8 cellular contexts compared by ENCODE assay signal in the genomic region with DNA sequence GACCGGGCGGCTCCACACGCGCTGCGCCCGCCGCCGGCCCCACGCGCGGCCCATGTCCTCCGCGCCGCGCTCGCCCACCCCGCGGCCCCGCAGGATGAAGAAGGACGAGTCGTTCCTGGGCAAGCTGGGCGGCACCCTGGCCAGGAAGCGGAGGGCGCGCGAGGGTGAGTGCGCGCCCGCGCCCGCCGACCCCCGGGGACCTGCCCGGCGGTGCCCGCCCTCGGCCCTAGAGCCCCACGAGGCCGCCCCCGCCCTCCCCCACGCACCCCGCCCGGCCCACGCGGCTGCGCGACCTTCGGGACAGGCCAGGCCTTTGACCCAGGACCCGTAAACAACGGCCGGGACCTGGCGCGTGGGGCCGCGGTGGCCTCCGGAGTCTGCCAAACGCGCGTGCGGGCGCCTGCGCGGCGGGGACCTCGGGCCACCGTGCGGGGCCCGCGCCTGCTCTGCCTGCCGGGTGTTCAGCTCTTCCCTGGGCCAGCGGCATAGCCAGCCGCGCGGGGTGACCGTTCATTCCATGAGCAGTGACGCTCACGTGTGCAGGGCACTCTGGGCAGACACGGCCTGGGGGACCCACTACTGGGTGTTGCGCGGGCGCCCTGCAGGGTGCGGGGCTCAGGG. TPM values are rescaled to one million over a fixed set of nuclear protein-coding genes. Genes with fewer than 3 reads are reported as not detected.
A peak's percentile ranks its signal among the peaks of the same experiment; 100 is the strongest.
DNase-seq lines count a peak whose midpoint lies in the region; ATAC-seq and TF ChIP-seq lines count a peak whose summit lies in the region.

Gene PARVB (plus strand): TSS at position 15 of the 621 bp plus-strand sequence. CDS start 38 bp downstream, at position 53.

- H3K36me3 Mint-ChIP-seq in activated naive CD4-positive, alpha-beta T cell treated with anti-CD3 and anti-CD28 coated beads, Interleukin-2, amount 10 ng/mL, durations not matched to agents 7 days and 5 days: no peaks in the 10 kb centered on the region

- CTCF ChIA-PET in activated naive CD4-positive, alpha-beta T cell treated with anti-CD3 and anti-CD28 coated beads, Interleukin-2, amount 10 ng/mL, durations not matched to agents 7 days and 5 days (lab: Charles Lee): interaction anchor here (1.3 kb wide), 1 partner anchor 31 kb away, joined by 3 read pairs; no protein-coding TSS in a partner anchor

- no peaks in the 10 kb centered on the region for H3K36me3 ChIP-seq in cardiac muscle cell

- no peak for TF ChIP-seq CTCF in cardiac muscle cell (IDR thresholded peaks at IDR 0.05; ENCODE audit: low read depth, low read length)

- peaks cover 36% of the 10 kb centered on the region for H3K4me1 Mint-ChIP-seq in activated naive CD4-positive, alpha-beta T cell treated with anti-CD3 and anti-CD28 coated beads, Interleukin-2, amount 10 ng/mL, durations not matched to agents 7 days and 5 days

- peak; percentile 22 for DNase-seq in ELF-1 (ENCODE audit: low read depth, low spot score)
- peak; percentile 50 for DNase-seq in activated naive CD4-positive, alpha-beta T cell treated with anti-CD3 and anti-CD28 coated beads, Interleukin-2, amount 10 ng/mL, durations not matched to agents 7 days and 5 days
- peak; percentile 28 to 47 for DNase-seq in cardiac muscle cell (ENCODE audit: low read depth in 1 of 2, low spot score in 1 of 2)
- DNase-seq in posterior cingulate gyrus: peak in 8 of 10 donors; percentile 21 to 90 (median 46)
- no peak for DNase-seq in NCI-H2227 (lab: John Stamatoyannopoulos, UW; ENCODE audit: unreplicated experiment)

- no peak within 1 kb of the TSS for H3K27ac ChIP-seq in cardiac muscle cell

- H3K4me3 ChIP-seq in cardiac muscle cell: peak within 1 kb of the TSS; percentile 41

- intact Hi-C loops in posterior cingulate gyrus (cut with DNase I): no loop called here

- no peaks in the 10 kb centered on the region for H3K9me3 Mint-ChIP-seq in activated naive CD4-positive, alpha-beta T cell treated with anti-CD3 and anti-CD28 coated beads, Interleukin-2, amount 10 ng/mL, durations not matched to agents 7 days and 5 days

- peak within 1 kb of the TSS; percentile 81 for H3K27ac Mint-ChIP-seq in activated naive CD4-positive, alpha-beta T cell treated with anti-CD3 and anti-CD28 coated beads, Interleukin-2, amount 10 ng/mL, durations not matched to agents 7 days and 5 days

- H3K4me3 Mint-ChIP-seq in activated naive CD4-positive, alpha-beta T cell treated with anti-CD3 and anti-CD28 coated beads, Interleukin-2, amount 10 ng/mL, durations not matched to agents 7 days and 5 days: peak within 1 kb of the TSS; percentile 78

- ATAC-seq in HG03039 (IDR thresholded peaks at IDR 0.05; ENCODE audit: unreplicated experiment) (no peak), HG02870 (IDR thresholded peaks at IDR 0.05; ENCODE audit: unreplicated experiment) (no peak)

- H3K27me3 Mint-ChIP-seq in activated naive CD4-positive, alpha-beta T cell treated with anti-CD3 and anti-CD28 coated beads, Interleukin-2, amount 10 ng/mL, durations not matched to agents 7 days and 5 days: peaks cover 35% of the 10 kb centered on the region

- TF ChIP-seq RAD21 in Ishikawa (IDR thresholded peaks at IDR 0.05; ENCODE audit: low read depth): no peak

- TF ChIP-seq EP300 in Ishikawa (IDR thresholded peaks at IDR 0.05; ENCODE audit: borderline replicate concordance): no peak

- no peaks in the 10 kb centered on the region for H3K9me3 ChIP-seq in cardiac muscle cell (ENCODE audit: low read depth)

- H3K27me3 ChIP-seq in cardiac muscle cell: no peaks in the 10 kb centered on the region

- H3K4me1 ChIP-seq in cardiac muscle cell (ENCODE audit: low read depth): peaks cover 5% of the 10 kb centered on the region

TF ChIP-seq in Ishikawa, 13 proteins besides CTCF, POLR2A, EP300 and RAD21:
- TF ChIP-seq MAX (IDR thresholded peaks at IDR 0.05) (no peak), ZBTB7A (IDR thresholded peaks at IDR 0.05; ENCODE audit: low read depth) (no peak), USF1 (IDR thresholded peaks at IDR 0.05) (peak; percentile 45), YY1 (IDR thresholded peaks at IDR 0.05; ENCODE audit: low read depth) (no peak), TEAD4 (IDR thresholded peaks at IDR 0.05) (no peak)

RNA-seq across cellular contexts. Expression of gene PARVB, which starts in this region (rescaled TPM):
- 21.7 and 46.0 TPM in 2 replicates for total RNA-seq in cardiac muscle cell
- polyA plus RNA-seq in cardiac muscle cell: 30.6 and 40.2 TPM in 2 replicates
